Comparison of ENCODE assay signal across 24 cellular contexts in genomic region chr17:78101112-78101511, GRCh38. TPM values are rescaled to one million over a fixed set of nuclear protein-coding genes. Genes with fewer than 3 reads are reported as not detected.
DNase-seq lines count a peak whose midpoint lies in the region; ATAC-seq, FAIRE-seq and TF ChIP-seq lines count a peak whose summit lies in the region.
"Had no signal": no experiment of that assay in that cellular context is flagged by ENCODE, and none has a peak within 500 bp of the region (broad histone marks: within the 10 kb centered on the region; RNA-seq: fewer than 3 reads in every experiment).

No MANE protein-coding gene starts in this region.

- H3K4me3 Mint-ChIP-seq in CD4-positive, CD25-positive, alpha-beta regulatory T cell: no peak overlapping the region
- no peak overlapping the region for H3K4me3 Mint-ChIP-seq in CD8-positive, alpha-beta T cell
- H3K4me3 Mint-ChIP-seq in astrocyte (ENCODE audit: unreplicated experiment): peak overlapping the region; percentile 6
- H3K4me3 Mint-ChIP-seq: CD14-positive monocyte had no signal

- no peaks in the 10 kb centered on the region for H3K27me3 Mint-ChIP-seq in CD4-positive, CD25-positive, alpha-beta regulatory T cell
- no peaks in the 10 kb centered on the region for H3K27me3 Mint-ChIP-seq in CD8-positive, alpha-beta T cell (ENCODE audit: low read depth)
- no peaks in the 10 kb centered on the region for H3K27me3 Mint-ChIP-seq in astrocyte (ENCODE audit: low read depth, unreplicated experiment)

- H3K4me1 ChIP-seq in CD4-positive, CD25-positive, alpha-beta regulatory T cell (ENCODE audit: control insufficient read depth, insufficient read depth, low read length, poor library complexity, severe bottlenecking): no peaks in the 10 kb centered on the region
- H3K4me1 ChIP-seq in CD8-positive, alpha-beta T cell (ENCODE audit: insufficient read depth, low read length): no peaks in the 10 kb centered on the region
- no peaks in the 10 kb centered on the region for H3K4me1 ChIP-seq in astrocyte (ENCODE audit: insufficient read depth, low read length)
- no peaks in the 10 kb centered on the region for H3K4me1 ChIP-seq in sigmoid colon
- no peaks in the 10 kb centered on the region for H3K4me1 ChIP-seq in BE2C

- WGBS in sigmoid colon, 2 donors: 45 to 73% methylated on average over 5 of the region's 5 CpGs

- no peak for DNase-seq in CD4-positive, CD25-positive, alpha-beta regulatory T cell
- no peak for DNase-seq in CD8-positive, alpha-beta T cell
- no peak for DNase-seq in astrocyte (ENCODE audit: low read depth)
- DNase-seq in sigmoid colon: peak; percentile 56
- DNase-seq in activated CD4-positive, alpha-beta T cell treated with anti-CD3 and anti-CD28 coated beads for 1 hour: no peak
- DNase-seq in stimulated activated naive CD4-positive, alpha-beta T cell (lab: John Stamatoyannopoulos, UW): no peak
- DNase-seq in BE2C: no peak
- DNase-seq: ACHN, AML-193, Calu3, EL, GM23248, KG1, NCI-H187, NCI-H2107, NCI-H2227 treated with DMSO at 0.1 percent for 48 hours, NCI-H524 treated with DMSO at 0.1 percent for 48 hours, PC-3, SIG-M5 had no signal

- no peak overlapping the region for H2AFZ ChIP-seq in astrocyte (ENCODE audit: low read depth, low read length)
- H2AFZ ChIP-seq: GM23248 had no signal

- no peak for TF ChIP-seq EP300 in sigmoid colon (IDR thresholded peaks at IDR 0.05)

- H3K36me3 ChIP-seq in CD4-positive, CD25-positive, alpha-beta regulatory T cell (ENCODE audit: control insufficient read depth, insufficient read depth, low read length): peaks cover 80% of the 10 kb centered on the region
- peaks cover 83% of the 10 kb centered on the region for H3K36me3 ChIP-seq in CD8-positive, alpha-beta T cell (ENCODE audit: insufficient read depth, low read length)
- H3K36me3 ChIP-seq in astrocyte (ENCODE audit: insufficient read depth, low read length) (peaks cover 9% of the 10 kb centered on the region), sigmoid colon (peaks cover 16 to 91% (median 40%) of the 10 kb centered on the region in 4 donors), BE2C (peaks cover 79% of the 10 kb centered on the region)

- no peaks in the 10 kb centered on the region for H3K9me3 Mint-ChIP-seq in CD4-positive, CD25-positive, alpha-beta regulatory T cell
- H3K9me3 Mint-ChIP-seq in CD8-positive, alpha-beta T cell: no peaks in the 10 kb centered on the region
- H3K9me3 Mint-ChIP-seq in astrocyte (ENCODE audit: unreplicated experiment): peaks cover 18% of the 10 kb centered on the region

- H3K4me1 Mint-ChIP-seq in CD4-positive, CD25-positive, alpha-beta regulatory T cell: peaks cover 0 to 2% (median 0%) of the 10 kb centered on the region in 4 donors
- no peaks in the 10 kb centered on the region for H3K4me1 Mint-ChIP-seq in CD8-positive, alpha-beta T cell (ENCODE audit: low read depth)
- no peaks in the 10 kb centered on the region for H3K4me1 Mint-ChIP-seq in astrocyte (ENCODE audit: low read depth, unreplicated experiment)
- H3K4me1 Mint-ChIP-seq: CD14-positive monocyte had no signal

- H4K20me1 ChIP-seq in astrocyte (ENCODE audit: insufficient read depth, low read length): no peaks in the 10 kb centered on the region

- CTCF ChIA-PET in CD8-positive, alpha-beta T cell (lab: Charles Lee): no interaction called here

- no peak overlapping the region for H3K9ac ChIP-seq in astrocyte (ENCODE audit: low read length)
- H3K9ac ChIP-seq: GM23248 had no signal

- H3K4me3 ChIP-seq in CD4-positive, CD25-positive, alpha-beta regulatory T cell (ENCODE audit: low read depth, low read length): no peak overlapping the region
- H3K4me3 ChIP-seq in CD8-positive, alpha-beta T cell (ENCODE audit: low read depth, low read length): no peak overlapping the region
- H3K4me3 ChIP-seq in astrocyte (ENCODE audit: insufficient read depth, low read depth, low read length) (no peak overlapping the region), sigmoid colon (no peak overlapping the region), BE2C (ENCODE audit: low read depth, low read length) (no peak overlapping the region)
- H3K4me3 ChIP-seq: GM12878, GM23248, HAP-1 had no signal

- no peaks in the 10 kb centered on the region for H3K9me3 ChIP-seq in CD4-positive, CD25-positive, alpha-beta regulatory T cell (ENCODE audit: control insufficient read depth in 2 of 2, low read length in 2 of 2)
- no peaks in the 10 kb centered on the region for H3K9me3 ChIP-seq in CD8-positive, alpha-beta T cell (ENCODE audit: low read length)
- no peaks in the 10 kb centered on the region for H3K9me3 ChIP-seq in astrocyte (ENCODE audit: insufficient read depth, low read depth, low read length)
- H3K9me3 ChIP-seq in sigmoid colon: no peaks in the 10 kb centered on the region
- no peaks in the 10 kb centered on the region for H3K9me3 ChIP-seq in BE2C

- no peaks in the 10 kb centered on the region for H3K79me2 ChIP-seq in astrocyte (ENCODE audit: insufficient read depth, low read length)

- no peak for TF ChIP-seq CTCF in CD8-positive, alpha-beta T cell (IDR thresholded peaks at IDR 0.05)
- TF ChIP-seq CTCF in astrocyte (IDR thresholded peaks at IDR 0.05; ENCODE audit: insufficient read depth, low read depth, low read length) (no peak), sigmoid colon (IDR thresholded peaks at IDR 0.05) (no peak), BE2C (IDR thresholded peaks at IDR 0.05; ENCODE audit: low read depth, low read length) (no peak)

- POLR2A ChIA-PET in CD8-positive, alpha-beta T cell (lab: Charles Lee): no interaction called here

- H3K27ac ChIP-seq in CD4-positive, CD25-positive, alpha-beta regulatory T cell (ENCODE audit: insufficient read depth, low read length, poor library complexity, severe bottlenecking): no peak overlapping the region
- no peak overlapping the region for H3K27ac ChIP-seq in CD8-positive, alpha-beta T cell (ENCODE audit: low read depth, low read length)
- H3K27ac ChIP-seq in astrocyte (ENCODE audit: low read depth, low read length) (no peak overlapping the region), sigmoid colon (no peak overlapping the region)
- H3K27ac ChIP-seq: GM23248, RWPE1 had no signal

- intact Hi-C loops in CD8-positive, alpha-beta T cell (cut with DNase I, micrococcal nuclease): no loop called here
- intact Hi-C loops in sigmoid colon (cut with DNase I): no loop called here

- FAIRE-seq in astrocyte (lab: Jason Lieb, UNC): no peak
- FAIRE-seq: GM12878, HepG2 had no signal

- no peak for ATAC-seq in CD4-positive, CD25-positive, alpha-beta regulatory T cell (ENCODE audit: low read depth in 2 of 2)
- no peak for ATAC-seq in CD8-positive, alpha-beta T cell
- ATAC-seq: GM12878, HepG2, PC-3 had no signal

- TF ChIP-seq POLR2A in sigmoid colon (IDR thresholded peaks at IDR 0.05): no peak

- peaks cover 51% of the 10 kb centered on the region for H3K36me3 Mint-ChIP-seq in CD4-positive, CD25-positive, alpha-beta regulatory T cell
- H3K36me3 Mint-ChIP-seq in CD8-positive, alpha-beta T cell: peaks cover 83% of the 10 kb centered on the region
- peaks cover 42% of the 10 kb centered on the region for H3K36me3 Mint-ChIP-seq in astrocyte (ENCODE audit: low read depth, unreplicated experiment)

- no peaks in the 10 kb centered on the region for H3K27me3 ChIP-seq in CD4-positive, CD25-positive, alpha-beta regulatory T cell (ENCODE audit: control insufficient read depth, insufficient read depth, low read length)
- no peaks in the 10 kb centered on the region for H3K27me3 ChIP-seq in CD8-positive, alpha-beta T cell (ENCODE audit: insufficient read depth, low read length)
- H3K27me3 ChIP-seq in astrocyte (ENCODE audit: insufficient read depth, low read length) (no peaks in the 10 kb centered on the region), sigmoid colon (no peaks in the 10 kb centered on the region), BE2C (no peaks in the 10 kb centered on the region)

- peak overlapping the region in 2 of 3 donors; percentile 38 to 52 for H3K27ac Mint-ChIP-seq in CD4-positive, CD25-positive, alpha-beta regulatory T cell
- peak overlapping the region; percentile 32 for H3K27ac Mint-ChIP-seq in CD8-positive, alpha-beta T cell
- H3K27ac Mint-ChIP-seq in astrocyte (ENCODE audit: unreplicated experiment): no peak overlapping the region
- H3K27ac Mint-ChIP-seq: CD14-positive monocyte had no signal

- H3K4me2 ChIP-seq in astrocyte (ENCODE audit: low read length): no peak overlapping the region

RNA-seq across cellular contexts. Expression of gene TMC6, which starts 27.4 kb away (rescaled TPM):
- 727 TPM for total RNA-seq in CD4-positive, CD25-positive, alpha-beta regulatory T cell
- 100 to 1,000 TPM; 160 to 242 (median 213) TPM for polyA plus RNA-seq in CD4-positive, CD25-positive, alpha-beta regulatory T cell
- total RNA-seq in CD8-positive, alpha-beta T cell: 100 to 1,000 TPM; 518 to 535 TPM
- total RNA-seq in astrocyte (54.8 and 61.7 TPM in 2 replicates), sigmoid colon (10 to 100 TPM in 2 of 4 donors, 1 to 10 TPM in 2; 5.3 to 13.9 (median 8.9) TPM)
- polyA plus RNA-seq in sigmoid colon: 100 to 1,000 TPM in 1 of 3 donors, 10 to 100 TPM in 1, 1 to 10 TPM in 1; 9.0 to 145 (median 10.8) TPM
- 163 TPM for polyA plus RNA-seq in BE2C (2012; ENCODE audit: insufficient read depth, insufficient read length, low read depth)
- total RNA-seq: GM23248 had no signal
- polyA plus RNA-seq: GM23248 had no signal

RNA-seq across cellular contexts. Expression of gene TMC8, which starts 29.5 kb away (rescaled TPM):
- total RNA-seq in CD4-positive, CD25-positive, alpha-beta regulatory T cell: 454 TPM
- polyA plus RNA-seq in CD4-positive, CD25-positive, alpha-beta regulatory T cell: 10 to 100 TPM; 61.8 to 82.0 (median 74.8) TPM
- 100 to 1,000 TPM; 312 to 315 TPM for total RNA-seq in CD8-positive, alpha-beta T cell
- total RNA-seq in astrocyte (0.27 and 0.38 TPM in 2 replicates), sigmoid colon (10 to 100 TPM in 1 of 4 donors, 1 to 10 TPM in 3; 2.8 to 13.2 (median 3.9) TPM)
- polyA plus RNA-seq in sigmoid colon: 10 to 100 TPM in 1 of 3 donors, 1 to 10 TPM in 2; 1.8 to 51.7 (median 2.1) TPM
- 2.8 TPM for polyA plus RNA-seq in BE2C (2012; ENCODE audit: insufficient read depth, insufficient read length, low read depth)
- total RNA-seq: GM23248 had no signal
- polyA plus RNA-seq: GM23248 had no signal

RNA-seq across cellular contexts. Expression of gene C17orf99, which starts 45.1 kb away (rescaled TPM):
- not detected for total RNA-seq in CD4-positive, CD25-positive, alpha-beta regulatory T cell
- not detected for polyA plus RNA-seq in CD4-positive, CD25-positive, alpha-beta regulatory T cell
- total RNA-seq in CD8-positive, alpha-beta T cell: not detected
- total RNA-seq in astrocyte (not detected in 2 replicates), sigmoid colon (not detected)
- polyA plus RNA-seq in sigmoid colon: under 1 TPM in 1 of 3 donors, not detected in 2; 0.73 TPM
- not detected for polyA plus RNA-seq in BE2C (2012; ENCODE audit: insufficient read depth, insufficient read length, low read depth)
- total RNA-seq: Calu3, GM23248 had no signal
- polyA plus RNA-seq: CD14-positive monocyte, GM23248 had no signal

Comparison
In these comparisons a context has a peak if more than half of its experiments do, and no peak if none do; other contexts are left out.
1. RNA of gene TMC8, which starts 29.5 kb away (total RNA-seq): 454 TPM in CD4-positive, CD25-positive, alpha-beta regulatory T cell (single experiment) and 312 to 315 TPM in CD8-positive, alpha-beta T cell; 2.8 to 13.2 TPM in sigmoid colon and 0.27 to 0.38 TPM in astrocyte; every median in the first group is over 10 times any median in the second.